ENCODE assay signal across 15 cellular contexts in genomic region chr1:50880373-50880772, GRCh38.
DNase-seq lines count a peak whose midpoint lies in the region; ATAC-seq, FAIRE-seq and TF ChIP-seq lines count a peak whose summit lies in the region.
"Had no signal": no experiment of that assay in that cellular context is flagged by ENCODE, and none has a peak within 500 bp of the region (broad histone marks: within the 10 kb centered on the region; RNA-seq: fewer than 3 reads in every experiment).

No MANE protein-coding gene starts in this region.

- no peak for FAIRE-seq in K562 (lab: Jason Lieb, UNC)
- FAIRE-seq: GM12878 had no signal

- POLR2A ChIA-PET in K562 (lab: Yijun Ruan, JAX) = no interaction called here

- no peak for TF ChIP-seq EP300 in K562 (IDR thresholded peaks at IDR 0.05; ENCODE audit: low read length)

- no peak overlapping the region for H3K4ac ChIP-seq in trophoblast cell (ENCODE audit: low read depth, low read length)

- no peaks in the 10 kb centered on the region for H3K79me1 ChIP-seq in trophoblast cell (ENCODE audit: low read length)

- H3K9ac ChIP-seq in K562 (ENCODE audit: insufficient read depth in 1 of 2, low read depth in 2 of 2, low read length in 2 of 2) (no peak overlapping the region), trophoblast cell (ENCODE audit: low read length) (no peak overlapping the region)
- H3K9ac ChIP-seq: BLaER1 had no signal

- CTCF ChIA-PET in K562 (lab: Yijun Ruan, JAX; ENCODE audit: low intra/inter-chr PET ratio) = no interaction called here

- no peak overlapping the region for H2AFZ ChIP-seq in K562 (ENCODE audit: low read depth, low read length)
- no peak overlapping the region for H2AFZ ChIP-seq in trophoblast cell (ENCODE audit: insufficient read depth, low read length, poor library complexity)
- H2AFZ ChIP-seq: GM23338 had no signal

- no peaks in the 10 kb centered on the region for H3K9me1 ChIP-seq in K562 (ENCODE audit: control insufficient read depth, insufficient read depth, low read length)

- no peaks in the 10 kb centered on the region; a peak in 1 of 5 replicates for H3K4me1 ChIP-seq in K562 (replicated peaks in 1 of 2; ENCODE audit: control insufficient read depth in 2 of 2, insufficient read depth in 2 of 2, low read length in 2 of 2)
- no peaks in the 10 kb centered on the region for H3K4me1 ChIP-seq in trophoblast cell (ENCODE audit: control insufficient read depth in 1 of 2, insufficient read depth in 2 of 2, low read length in 2 of 2)
- H3K4me1 ChIP-seq: BLaER1 had no signal

- TF ChIP-seq CTCF in AG10803 (conservative IDR thresholded peaks at IDR 0.05; ENCODE audit: low read length) (no peak), K562 (IDR thresholded peaks at IDR 0.05 in 2 of 3, conservative IDR thresholded peaks at IDR 0.05 in 1 of 3; ENCODE audit: insufficient read depth in 2 of 3, low read depth in 1 of 3, low read length in 3 of 3) (no peak), fibroblast of the aortic adventitia (IDR thresholded peaks at IDR 0.05; ENCODE audit: insufficient read depth, low read length) (no peak)

- H3K36me3 ChIP-seq in K562 (ENCODE audit: control insufficient read depth, insufficient read depth, low read length) = peaks cover 6% of the 10 kb centered on the region; the same call in 1 of the 3 replicates
- no peaks in the 10 kb centered on the region for H3K36me3 ChIP-seq in trophoblast cell (ENCODE audit: control insufficient read depth in 1 of 2, insufficient read depth in 2 of 2, low read length in 2 of 2)

- WGBS in K562 (ENCODE audit: insufficient coverage, low coverage, missing lambda C conversion rate) = 74% methylated on average over 8 of the region's 8 CpGs
- WGBS in trophoblast cell (ENCODE audit: extremely low coverage, insufficient coverage, insufficient read length) = no CpG with 5 or more reads among the region's 8 CpGs

- DNase-seq in DMS 273 (lab: John Stamatoyannopoulos, UW; ENCODE audit: unreplicated experiment) = peak; percentile 72
- DNase-seq in DMS 273 treated with DMSO at 0.1 percent for 48 hours (lab: John Stamatoyannopoulos, UW) = no peak
- peak; percentile 22 for DNase-seq in AG10803 (ENCODE audit: low read depth)
- DNase-seq in K562 (ENCODE audit: extremely low read depth in 1 of 4, low spot score in 3 of 4) = no peak
- DNase-seq in fibroblast of the aortic adventitia (ENCODE audit: low read depth) = peak; percentile 11
- no peak for DNase-seq in trophoblast cell
- DNase-seq in dedifferentiated amniotic fluid mesenchymal stem cell (ENCODE audit: extremely low spot score) = no peak
- DNase-seq in activated CD4-positive, alpha-beta T cell treated with anti-CD3 and anti-CD28 coated beads for 48 hours = no peak
- DNase-seq: AML-193, DMS79, H9 had no signal

- H3K27ac ChIP-seq in K562 (ENCODE audit: extremely low read depth, low read depth, low read length) (no peak overlapping the region; the same call in 2 of the 3 replicates), trophoblast cell (ENCODE audit: low read depth, low read length) (no peak overlapping the region)
- H3K27ac ChIP-seq: 22Rv1, BLaER1 had no signal

- in situ Hi-C loops in K562 (cut with MboI) = no loop called here

- no peaks in the 10 kb centered on the region for H3K27me3 ChIP-seq in K562 (ENCODE audit: control insufficient read depth in 2 of 2, insufficient read depth in 2 of 2, low read length in 2 of 2)
- no peaks in the 10 kb centered on the region for H3K27me3 ChIP-seq in trophoblast cell (ENCODE audit: insufficient read depth, low read length)
- H3K27me3 ChIP-seq: BLaER1 had no signal

- peak; percentile 53 for ATAC-seq in K562
- ATAC-seq: GM12878, GM23338 had no signal

- no peak overlapping the region for H2BK12ac ChIP-seq in trophoblast cell (ENCODE audit: low read length)

- no peak overlapping the region for H2AK5ac ChIP-seq in trophoblast cell (ENCODE audit: low read length)

- H2BK120ac ChIP-seq in trophoblast cell (ENCODE audit: insufficient read depth, low read length, poor library complexity) = no peak overlapping the region

- H3K23ac ChIP-seq in trophoblast cell (ENCODE audit: low read length) = no peak overlapping the region

- no TSS peak for BruUV-seq in K562 (replicated peaks; lab: Mats Ljungman, UMichigan)

- TF ChIP-seq POLR2A in K562 (conservative IDR thresholded peaks at IDR 0.05) = no peak

- no peak overlapping the region for H4K8ac ChIP-seq in trophoblast cell (ENCODE audit: low read depth, low read length)

- H3K18ac ChIP-seq in trophoblast cell (ENCODE audit: low read length) = no peak overlapping the region

- intact Hi-C loops in K562 (cut with micrococcal nuclease) = no loop called here

- H3K4me2 ChIP-seq in K562 (ENCODE audit: insufficient read depth, low read length) (no peak overlapping the region), trophoblast cell (ENCODE audit: low read length) (no peak overlapping the region)
- H3K4me2 ChIP-seq: BLaER1, GM23338 had no signal

- no peak overlapping the region for H4K91ac ChIP-seq in trophoblast cell (ENCODE audit: low read depth, low read length)

- H3K79me2 ChIP-seq in K562 (ENCODE audit: control insufficient read depth, insufficient read depth, low read length) (peaks cover 86% of the 10 kb centered on the region), trophoblast cell (ENCODE audit: control insufficient read depth, insufficient read depth, low read length, poor library complexity) (no peaks in the 10 kb centered on the region)

- TF ChIP-seq RAD21 in K562 (CRISPR knock-in tag; conservative IDR thresholded peaks at IDR 0.05 in 1 of 2, IDR thresholded peaks at IDR 0.05 in 1 of 2) = no peak

- H3K9me3 ChIP-seq in K562 (replicated peaks; ENCODE audit: control insufficient read depth, insufficient read depth, low read depth, low read length) = no peaks in the 10 kb centered on the region
- no peaks in the 10 kb centered on the region for H3K9me3 ChIP-seq in trophoblast cell (ENCODE audit: insufficient read depth, low read depth, low read length)

- H4K20me1 ChIP-seq in K562 (replicated peaks; ENCODE audit: control insufficient read depth, insufficient read depth, low read length) = 0 out of 2 replicates have a peak, but pooled peaks cover 4% of the 10 kb centered on the region

- no peak overlapping the region for H4K12ac ChIP-seq in trophoblast cell (ENCODE audit: low read depth, low read length)

- H3K4me3 ChIP-seq in AG10803 (ENCODE audit: low read length) = no peak overlapping the region
- H3K4me3 ChIP-seq in K562 = no peak overlapping the region
- H3K4me3 ChIP-seq in fibroblast of the aortic adventitia (ENCODE audit: low read depth, low read length) = no peak overlapping the region
- H3K4me3 ChIP-seq in trophoblast cell (ENCODE audit: low read depth, low read length) = no peak overlapping the region
- H3K4me3 ChIP-seq: BLaER1, GM12878, GM23338 had no signal

- H2BK5ac ChIP-seq in trophoblast cell (ENCODE audit: low read depth, low read length, poor library complexity) = no peak overlapping the region

- no peak overlapping the region for H3K14ac ChIP-seq in trophoblast cell (ENCODE audit: low read length)

TF ChIP-seq in K562, 482 proteins besides CTCF, POLR2A, EP300 and RAD21:
- no peak for TF ChIP-seq NFATC3 (IDR thresholded peaks at IDR 0.05)
- TF ChIP-seq ZNF79 (CRISPR knock-in tag; IDR thresholded peaks at IDR 0.05; ENCODE audit: low read depth) = no peak
- TF ChIP-seq ZBTB2 (IDR thresholded peaks at IDR 0.05) = no peak
- TF ChIP-seq DMBX1 (CRISPR knock-in tag; IDR thresholded peaks at IDR 0.05; ENCODE audit: borderline replicate concordance) = no peak
- peak; percentile 12; the same call in 1 of the 2 replicates for TF ChIP-seq L3MBTL2 (IDR thresholded peaks at IDR 0.05)
- TF ChIP-seq, protein P1, sequence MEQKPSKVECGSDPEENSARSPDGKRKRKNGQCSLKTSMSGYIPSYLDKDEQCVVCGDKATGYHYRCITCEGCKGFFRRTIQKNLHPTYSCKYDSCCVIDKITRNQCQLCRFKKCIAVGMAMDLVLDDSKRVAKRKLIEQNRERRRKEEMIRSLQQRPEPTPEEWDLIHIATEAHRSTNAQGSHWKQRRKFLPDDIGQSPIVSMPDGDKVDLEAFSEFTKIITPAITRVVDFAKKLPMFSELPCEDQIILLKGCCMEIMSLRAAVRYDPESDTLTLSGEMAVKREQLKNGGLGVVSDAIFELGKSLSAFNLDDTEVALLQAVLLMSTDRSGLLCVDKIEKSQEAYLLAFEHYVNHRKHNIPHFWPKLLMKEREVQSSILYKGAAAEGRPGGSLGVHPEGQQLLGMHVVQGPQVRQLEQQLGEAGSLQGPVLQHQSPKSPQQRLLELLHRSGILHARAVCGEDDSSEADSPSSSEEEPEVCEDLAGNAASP (IDR thresholded peaks at IDR 0.05) = 0 out of 2 replicates have a peak, but pooled peaks have one; percentile 40
- no peak for TF ChIP-seq GATA2 (CRISPR knock-in tag; IDR thresholded peaks at IDR 0.05)
- TF ChIP-seq ZFX (CRISPR knock-in tag; IDR thresholded peaks at IDR 0.05) = no peak

Comparison
In these comparisons a context has a peak if more than half of its experiments do, and no peak if none do; other contexts are left out.
1. DNase-seq: peak in DMS 273 (single experiment), AG10803 (single experiment) and fibroblast of the aortic adventitia (single experiment); none in DMS 273 treated with DMSO at 0.1 percent for 48 hours (single experiment), K562 (0 of 4), trophoblast cell (0 of 2), dedifferentiated amniotic fluid mesenchymal stem cell (single experiment) and activated CD4-positive, alpha-beta T cell treated with anti-CD3 and anti-CD28 coated beads for 48 hours (single experiment).